In genomic region chr2:28342081-28342967, GRCh38 we compare ENCODE assay signal across 11 cellular contexts. TPM values are rescaled to one million over a fixed set of nuclear protein-coding genes. Genes with fewer than 3 reads are reported as not detected.
DNase-seq lines count a peak whose midpoint lies in the region; ATAC-seq and TF ChIP-seq lines count a peak whose summit lies in the region.
"Had no signal": no experiment of that assay in that cellular context is flagged by ENCODE, and none has a peak within 500 bp of the region (broad histone marks: within the 10 kb centered on the region; RNA-seq: fewer than 3 reads in every experiment).

No MANE protein-coding gene starts in this region.

- intact Hi-C loops in right lobe of liver (cut with DNase I), result loop anchor here in 1 of 2 donors (5.0 kb wide), 1 partner anchor 50 kb away; the partner anchor contains the start of gene FOSL2
- intact Hi-C loops in testis (cut with DNase I; ENCODE audit: low total_unique reads), result no loop called here

- H3K9me3 ChIP-seq in right lobe of liver (no peaks in the 10 kb centered on the region), testis (no peaks in the 10 kb centered on the region)

- ATAC-seq in right lobe of liver, result peak; percentile 49 to 63 (median 52)
- no peak for ATAC-seq in GM21390 (IDR thresholded peaks at IDR 0.05; ENCODE audit: unreplicated experiment)
- ATAC-seq in HG03457 (IDR thresholded peaks at IDR 0.05; ENCODE audit: unreplicated experiment), result no peak

- TF ChIP-seq CTCF in coronary artery (IDR thresholded peaks at IDR 0.05) (no peak), right lobe of liver (IDR thresholded peaks at IDR 0.05) (no peak), testis (IDR thresholded peaks at IDR 0.05) (no peak)

- H3K27ac ChIP-seq in coronary artery (peak overlapping the region; percentile 84 to 92), right lobe of liver (peak overlapping the region; percentile 67 to 71 (median 70)), testis (peak overlapping the region; percentile 9 to 66)
- H3K27ac ChIP-seq: HL-60 had no signal

- no peaks in the 10 kb centered on the region for H3K36me3 ChIP-seq in right lobe of liver
- H3K36me3 ChIP-seq in testis (ENCODE audit: low read depth, missing control alignments), result no peaks in the 10 kb centered on the region

- DNase-seq in LHCN-M2 (ENCODE audit: low read depth) (peak; percentile 77), coronary artery (ENCODE audit: low spot score) (peak; percentile 92), right lobe of liver (peak; percentile 75 to 85 (median 81)), testis (peak; percentile 80), NCI-H2227 (lab: John Stamatoyannopoulos, UW; ENCODE audit: unreplicated experiment) (no peak)
- no peak for DNase-seq in activated effector memory CD4-positive, alpha-beta T cell treated with Interleukin-2 at 50 U/mL for 16 hours
- DNase-seq: SHP77 treated with DMSO at 0.1 percent for 48 hours; stimulated activated CD4-positive, alpha-beta T cell treated with anti-CD3 and anti-CD28 coated beads, Interleukin-1b, Interleukin-23, amount 100 ng/mL, for 48 hours had no signal

- H3K27me3 ChIP-seq in right lobe of liver, result no peaks in the 10 kb centered on the region
- no peaks in the 10 kb centered on the region for H3K27me3 ChIP-seq in testis

- WGBS in right lobe of liver (ENCODE audit: insufficient coverage, low coverage, low lambda C conversion rate, missing lambda C conversion rate), result 8% methylated on average over 15 of the region's 15 CpGs
- 42 to 53% methylated on average over 13 to 15 of the region's 15 CpGs for WGBS in testis, 2 donors

- H3K4me3 ChIP-seq in coronary artery, result peak overlapping the region; percentile 59
- peak overlapping the region in 1 of 3 donors; percentile 14 for H3K4me3 ChIP-seq in right lobe of liver
- no peak overlapping the region for H3K4me3 ChIP-seq in testis

- H3K4me1 ChIP-seq in right lobe of liver (peaks cover 0 to 72% (median 28%) of the 10 kb centered on the region in 4 donors), testis (peaks cover 40% of the 10 kb centered on the region)

- peak; percentile 23 for TF ChIP-seq POLR2A in right lobe of liver (IDR thresholded peaks at IDR 0.05)
- TF ChIP-seq POLR2A in testis (IDR thresholded peaks at IDR 0.05), result no peak

RNA-seq across cellular contexts. Expression of gene FOSL2, which starts 50.3 kb away (rescaled TPM):
- 50.7 and 62.2 TPM in 2 replicates for total RNA-seq in LHCN-M2 (2014; rRNA removed)
- polyA plus RNA-seq in LHCN-M2 (2012), result 46.8 TPM
- 10 to 100 TPM in 4 of 6 experiments, 1 to 10 TPM in 2; 8.1 to 70.7 (median 14.9) TPM for total RNA-seq in right lobe of liver
- total RNA-seq in testis, result 10 to 100 TPM; 24.3 to 39.7 TPM
- polyA plus RNA-seq in testis (ENCODE audit: insufficient read depth, low read depth, low replicate concordance), result 14.1 TPM

Comparison
In these comparisons a context has a peak if more than half of its experiments do, and no peak if none do; other contexts are left out.
1. DNase-seq: peak in LHCN-M2 (single experiment), coronary artery (single experiment), right lobe of liver (3 of 3) and testis (single experiment); none in NCI-H2227 (single experiment) and activated effector memory CD4-positive, alpha-beta T cell treated with Interleukin-2 at 50 U/mL for 16 hours (single experiment).
2. H3K27ac ChIP-seq: peak in every context shown above with its lines; median percentile 88 in coronary artery; 70 in right lobe of liver; 38 in testis.
3. ATAC-seq: peak in right lobe of liver (4 of 4); none in GM21390 (single experiment) and HG03457 (single experiment).